8 cellular contexts compared by ENCODE assay signal in genomic region chr13:41456768-41457588, GRCh38. TPM values are rescaled to one million over a fixed set of nuclear protein-coding genes. Genes with fewer than 3 reads are reported as not detected.
DNase-seq lines count a peak whose midpoint lies in the region; ATAC-seq and TF ChIP-seq lines count a peak whose summit lies in the region.

TSS of gene RGCC (plus strand) at chr13:41457550. CDS start at chr13:41457708, 158 bp downstream.

- peak within 1 kb of the TSS; percentile 50 to 82 (median 63) for H3K4me3 ChIP-seq in Peyer's patch

- H3K27me3 ChIP-seq in Peyer's patch = peaks cover 0 to 6% of the 10 kb centered on the region in 2 donors

- H3K36me3 ChIP-seq in Peyer's patch = no peaks in the 10 kb centered on the region

- DNase-seq in NCI-H524 (lab: John Stamatoyannopoulos, UW) (peak; percentile 18 to 37), NCI-H524 treated with DMSO at 0.1 percent for 48 hours (lab: John Stamatoyannopoulos, UW) (no peak), Peyer's patch (peak; percentile 71 to 90 (median 75)), globus pallidus (ENCODE audit: low spot score) (peak; percentile 87), occipital lobe (lab: John Stamatoyannopoulos, UW) (peak; percentile 78), substantia nigra (lab: John Stamatoyannopoulos, UW) (peak; percentile 33 to 89 (median 77))
- DNase-seq in activated gamma-delta T cell treated with anti-CD3 and anti-CD28 coated beads, Interleukin-2, amount 50 U/mL, for 16 hours (ENCODE audit: low read depth) = peak; percentile 87

- H3K4me1 ChIP-seq in Peyer's patch = peaks cover 0 to 13% (median 3%) of the 10 kb centered on the region in 4 donors

- peak; percentile 60 for ATAC-seq in HG02981 (IDR thresholded peaks at IDR 0.05; ENCODE audit: unreplicated experiment)

- peak within 1 kb of the TSS; percentile 29 to 79 (median 61) for H3K27ac ChIP-seq in Peyer's patch
- H3K27ac ChIP-seq in substantia nigra (ENCODE audit: low read depth, low read length, poor library complexity, severe bottlenecking) = peak within 1 kb of the TSS; percentile 93

- peaks cover 0 to 3% (median 0%) of the 10 kb centered on the region in 4 donors for H3K9me3 ChIP-seq in Peyer's patch

- TF ChIP-seq CTCF in Peyer's patch (IDR thresholded peaks at IDR 0.05) = no peak

- TF ChIP-seq POLR2A in Peyer's patch (IDR thresholded peaks at IDR 0.05) = no peak

RNA-seq across cellular contexts. Expression of gene RGCC, which starts in this region (rescaled TPM):
- 10 to 100 TPM in 2 of 4 donors, 1 to 10 TPM in 2; 4.6 to 65.2 (median 10.8) TPM for total RNA-seq in Peyer's patch
- 25.7 TPM for total RNA-seq in occipital lobe
